Comparison of ENCODE assay signal across 24 cellular contexts in the genomic region with DNA sequence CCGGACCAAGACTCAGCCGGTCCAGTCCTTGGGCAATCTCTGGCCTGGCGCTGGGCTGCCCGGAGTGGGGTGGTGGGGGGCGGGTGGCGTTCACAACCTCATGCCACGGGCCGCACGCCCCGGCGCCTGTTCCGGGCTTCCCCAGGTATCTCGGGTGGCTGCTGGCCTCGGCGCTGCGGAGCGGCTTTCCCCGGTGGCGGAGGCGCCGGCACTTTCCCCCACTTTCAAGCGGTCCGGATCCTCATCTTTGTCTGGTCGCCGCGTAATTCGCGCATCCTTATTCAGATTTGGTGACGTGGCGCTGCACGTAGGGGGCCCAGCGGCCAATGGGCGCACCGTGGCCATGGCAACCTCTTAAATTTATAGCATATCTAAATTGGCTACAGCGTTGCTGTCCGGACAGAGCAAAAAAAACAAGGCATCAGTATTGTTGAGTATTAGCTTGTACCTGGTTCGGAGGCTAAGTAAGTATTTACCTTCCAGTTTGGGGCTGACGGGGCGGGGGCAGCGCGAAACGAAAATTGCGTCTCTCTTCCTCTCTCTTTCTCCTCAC. TPM values are rescaled to one million over a fixed set of nuclear protein-coding genes. Genes with fewer than 3 reads are reported as not detected.
A peak's percentile ranks its signal among the peaks of the same experiment; 100 is the strongest.
DNase-seq lines count a peak whose midpoint lies in the region; ATAC-seq and TF ChIP-seq lines count a peak whose summit lies in the region.
"Had no signal": no experiment of that assay in that cellular context is flagged by ENCODE, and none has a peak within 500 bp of the region (broad histone marks: within the 10 kb centered on the region; RNA-seq: fewer than 3 reads in every experiment).

Gene LHX5, minus strand, starts transcription at position 253 of the 553 bp plus-strand sequence. CDS start 373 bp downstream, outside the sequence.

- H3K9me3 Mint-ChIP-seq in neural crest cell = no peaks in the 10 kb centered on the region
- H3K9me3 Mint-ChIP-seq: activated B cell treated with CpG ODN at 0.5 μM for 24 hours; CD8-positive, alpha-beta T cell; nephron had no signal

- H2AK9ac ChIP-seq in IMR-90 (replicated peaks; ENCODE audit: low read depth, low read length, poor library complexity) = no peak within 1 kb of the TSS

- TF ChIP-seq RAD21 in IMR-90 (IDR thresholded peaks at IDR 0.05; ENCODE audit: low read length) = no peak

- no peak within 1 kb of the TSS for H3K27ac ChIP-seq in IMR-90 (ENCODE audit: insufficient read depth, low read length)
- H3K27ac ChIP-seq in OCI-LY7 (ENCODE audit: low read depth, low read length, poor library complexity, severe bottlenecking) = no peak within 1 kb of the TSS
- H3K27ac ChIP-seq: breast epithelium, right atrium auricular region, thoracic aorta had no signal

- no peak within 1 kb of the TSS for H2AFZ ChIP-seq in IMR-90 (replicated peaks; ENCODE audit: low read length, poor library complexity)
- H2AFZ ChIP-seq in OCI-LY7 (ENCODE audit: low read length) = no peak within 1 kb of the TSS

- peaks cover 95% of the 10 kb centered on the region for H3K27me3 ChIP-seq in IMR-90 (ENCODE audit: control insufficient read depth, insufficient read depth, low read length)

- CTCF ChIA-PET in IMR-90 (lab: Yijun Ruan, JAX) = interaction anchor here (0.9 kb wide), 1 partner anchor 9 kb away, joined by 6 read pairs; no protein-coding TSS in a partner anchor
- CTCF ChIA-PET in OCI-LY7 (lab: Charles Lee; ENCODE audit: unreplicated experiment) = no interaction called here

- H4K91ac ChIP-seq in IMR-90 (ENCODE audit: insufficient read depth, low read depth, low read length) = no peak within 1 kb of the TSS

- H4K20me1 ChIP-seq in IMR-90 (ENCODE audit: insufficient read depth, low read length) = no peaks in the 10 kb centered on the region
- H4K20me1 ChIP-seq in OCI-LY7 (ENCODE audit: insufficient read depth, low read length) = no peaks in the 10 kb centered on the region

- no peaks in the 10 kb centered on the region for H3K79me1 ChIP-seq in IMR-90 (ENCODE audit: low read depth in 1 of 2, low read length in 2 of 2)

- H3K9me3 ChIP-seq in IMR-90 (ENCODE audit: control insufficient read depth, insufficient read depth, low read length) = no peaks in the 10 kb centered on the region
- H3K9me3 ChIP-seq in OCI-LY7 (ENCODE audit: low read length) = no peaks in the 10 kb centered on the region
- H3K9me3 ChIP-seq: breast epithelium, right atrium auricular region, thoracic aorta had no signal

- TF ChIP-seq CTCF in IMR-90 (conservative IDR thresholded peaks at IDR 0.05; ENCODE audit: low read depth, low read length) = no peak
- no peak for TF ChIP-seq CTCF in neural crest cell (conservative IDR thresholded peaks at IDR 0.05)
- TF ChIP-seq CTCF in OCI-LY7 (conservative IDR thresholded peaks at IDR 0.05; ENCODE audit: low read length) = no peak

- no peak within 1 kb of the TSS for H2BK15ac ChIP-seq in IMR-90 (ENCODE audit: low read depth, low read length)

- no peaks in the 10 kb centered on the region for H3K9me1 ChIP-seq in IMR-90 (ENCODE audit: insufficient read depth, low read length)

- in situ Hi-C loops in IMR-90 (cut with MboI; ENCODE audit: low sequenced_read_pairs) = no loop called here

- H3K4me1 ChIP-seq in IMR-90 (ENCODE audit: control insufficient read depth, insufficient read depth, low read length) = no peaks in the 10 kb centered on the region
- no peaks in the 10 kb centered on the region for H3K4me1 ChIP-seq in OCI-LY7 (ENCODE audit: insufficient read depth, low read length, poor library complexity, severe bottlenecking)

- no peak within 1 kb of the TSS for H4K8ac ChIP-seq in IMR-90 (ENCODE audit: low read depth in 2 of 2, low read length in 2 of 2)

- H2BK20ac ChIP-seq in IMR-90 (ENCODE audit: low read depth, low read length) = no peak within 1 kb of the TSS

- peak within 1 kb of the TSS; percentile 68 for H3K4me3 Mint-ChIP-seq in neural crest cell
- H3K4me3 Mint-ChIP-seq: activated B cell treated with CpG ODN at 0.5 μM for 24 hours; CD8-positive, alpha-beta T cell; immature natural killer cell had no signal

- H4K5ac ChIP-seq in IMR-90 (ENCODE audit: low read depth, low read length) = no peak within 1 kb of the TSS

- no peaks in the 10 kb centered on the region for H3K36me3 ChIP-seq in IMR-90 (ENCODE audit: control insufficient read depth, insufficient read depth, low read length)
- H3K36me3 ChIP-seq in OCI-LY7 (ENCODE audit: insufficient read depth, low read length) = no peaks in the 10 kb centered on the region
- H3K36me3 ChIP-seq: breast epithelium, right atrium auricular region, thoracic aorta had no signal

- H3K56ac ChIP-seq in IMR-90 (ENCODE audit: extremely low read depth, insufficient read depth, low read length) = no peak within 1 kb of the TSS

- POLR2A ChIA-PET in IMR-90 (lab: Charles Lee; ENCODE audit: unreplicated experiment) (no interaction called here), OCI-LY7 (lab: Charles Lee) (no interaction called here)

- no peak within 1 kb of the TSS for H3K14ac ChIP-seq in IMR-90 (replicated peaks; ENCODE audit: low read depth, low read length)

- H2BK5ac ChIP-seq in IMR-90 (ENCODE audit: low read depth, low read length, poor library complexity, severe bottlenecking) = no peak within 1 kb of the TSS

- BruUV-seq in IMR-90 (replicated peaks; lab: Mats Ljungman, UMichigan) (no TSS peak), OCI-LY7 (replicated peaks; lab: Mats Ljungman, UMichigan) (no TSS peak)

- H2BK120ac ChIP-seq in IMR-90 (ENCODE audit: low read depth, low read length) = no peak within 1 kb of the TSS

- H3K4me3 ChIP-seq in IMR-90 (ENCODE audit: insufficient read depth, low read depth, low read length) (no peak within 1 kb of the TSS), OCI-LY7 (ENCODE audit: low read depth, low read length, poor library complexity, severe bottlenecking) (no peak within 1 kb of the TSS)
- H3K4me3 ChIP-seq: breast epithelium, right atrium auricular region, thoracic aorta had no signal

- TF ChIP-seq POLR2A in IMR-90 (IDR thresholded peaks at IDR 0.05; ENCODE audit: low read depth, low read length) = no peak

- no peak within 1 kb of the TSS for H3K27ac Mint-ChIP-seq in neural crest cell (ENCODE audit: unreplicated experiment)
- H3K27ac Mint-ChIP-seq: activated B cell treated with CpG ODN at 0.5 μM for 24 hours; CD8-positive, alpha-beta T cell; immature natural killer cell; nephron had no signal

- WGBS in IMR-90 (ENCODE audit: extremely low coverage in 2 of 2, insufficient read length in 1 of 2), 2 experiments = 5% methylated on average over 4 of the region's 43 CpGs; no CpG with 5 or more reads in 1 of the 2 experiments

- no peaks in the 10 kb centered on the region for H3K79me2 ChIP-seq in OCI-LY7 (ENCODE audit: insufficient read depth, low read depth, low read length)

- H2AK5ac ChIP-seq in IMR-90 (ENCODE audit: low read depth, low read length) = no peak within 1 kb of the TSS

- no peak within 1 kb of the TSS for H3K4me2 ChIP-seq in IMR-90 (ENCODE audit: low read depth, low read length)
- no peak within 1 kb of the TSS for H3K4me2 ChIP-seq in OCI-LY7 (ENCODE audit: low read length)

- no peak for ATAC-seq in IMR-90 (ENCODE audit: low read depth)
- no peak for ATAC-seq in HG02610 (IDR thresholded peaks at IDR 0.05; ENCODE audit: unreplicated experiment)
- ATAC-seq: CD8-positive, alpha-beta T cell; HepG2 had no signal

- H3K9ac ChIP-seq in IMR-90 (ENCODE audit: low read depth, low read length) = no peak within 1 kb of the TSS

- H3K27me3 Mint-ChIP-seq in neural crest cell (ENCODE audit: low read depth) = peaks cover 99% of the 10 kb centered on the region

- no peaks in the 10 kb centered on the region for H3K9me2 ChIP-seq in OCI-LY7 (ENCODE audit: insufficient read depth, low read length)

- H3K23ac ChIP-seq in IMR-90 (ENCODE audit: low read depth, low read length) = no peak within 1 kb of the TSS

- dilution Hi-C loops in IMR-90 (cut with HindIII; ENCODE audit: low sequenced_read_pairs, unreplicated experiment) = no loop called here

- peaks cover 3% of the 10 kb centered on the region for H3K36me3 Mint-ChIP-seq in neural crest cell (ENCODE audit: low read depth)
- H3K36me3 Mint-ChIP-seq: CD8-positive, alpha-beta T cell; immature natural killer cell had no signal

- H3K4me1 Mint-ChIP-seq in neural crest cell = peaks cover 4% of the 10 kb centered on the region

- DNase-seq in NCI-H1417 (lab: John Stamatoyannopoulos, UW) (peak in 2 of 3 experiments; percentile 63 to 81), NCI-H1417 treated with DMSO at 0.1 percent for 48 hours (lab: John Stamatoyannopoulos, UW) (no peak), IMR-90 (peak; percentile 13), cerebellum (ENCODE audit: low spot score) (no peak), neural crest cell (ENCODE audit: low read depth, low spot score) (no peak), OCI-LY7 (ENCODE audit: low spot score) (no peak), NCI-H1694 (lab: John Stamatoyannopoulos, UW) (no peak)
- DNase-seq: activated B cell treated with CpG ODN at 0.5 μM for 24 hours; activated naive CD4-positive, alpha-beta T cell treated with anti-CD3 and anti-CD28 coated beads, Interleukin-2, amount 50 U/mL, for 16 hours; CD8-positive, alpha-beta T cell; effector CD4-positive, alpha-beta T cell; immature natural killer cell; mammary epithelial cell; MV-4-11; NCI-H226; stimulated activated CD4-positive, alpha-beta T cell treated with anti-CD3 and anti-CD28 coated beads, Interleukin-1b, Interleukin-23, amount 100 ng/mL, for 48 hours; SW 1271 had no signal

- H3K4ac ChIP-seq in IMR-90 (ENCODE audit: low read depth, low read length) = no peak within 1 kb of the TSS

- intact Hi-C loops in IMR-90 (cut with micrococcal nuclease) = no loop called here
- intact Hi-C loops in OCI-LY7 (cut with micrococcal nuclease; ENCODE audit: unreplicated experiment) = no loop called here

- H3K18ac ChIP-seq in IMR-90 (ENCODE audit: low read depth, low read length) = no peak within 1 kb of the TSS

TF ChIP-seq in IMR-90, 13 proteins besides CTCF, POLR2A, EP300 and RAD21 (continues in another document):
- TF ChIP-seq, protein P1, sequence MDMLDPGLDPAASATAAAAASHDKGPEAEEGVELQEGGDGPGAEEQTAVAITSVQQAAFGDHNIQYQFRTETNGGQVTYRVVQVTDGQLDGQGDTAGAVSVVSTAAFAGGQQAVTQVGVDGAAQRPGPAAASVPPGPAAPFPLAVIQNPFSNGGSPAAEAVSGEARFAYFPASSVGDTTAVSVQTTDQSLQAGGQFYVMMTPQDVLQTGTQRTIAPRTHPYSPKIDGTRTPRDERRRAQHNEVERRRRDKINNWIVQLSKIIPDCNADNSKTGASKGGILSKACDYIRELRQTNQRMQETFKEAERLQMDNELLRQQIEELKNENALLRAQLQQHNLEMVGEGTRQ (IDR thresholded peaks at IDR 0.05; ENCODE audit: low read depth, low read length) = no peak
- TF ChIP-seq RCOR1 (IDR thresholded peaks at IDR 0.05; ENCODE audit: insufficient replicate concordance, low read length) (no peak), CEBPB (IDR thresholded peaks at IDR 0.05; ENCODE audit: low read depth, low read length) (no peak), NFE2L2 (IDR thresholded peaks at IDR 0.05; ENCODE audit: low read depth, low read length) (no peak), CHD1 (IDR thresholded peaks at IDR 0.05; ENCODE audit: low read depth, low read length) (no peak)

RNA-seq across cellular contexts. Expression of gene LHX5, which starts in this region (rescaled TPM):
- total RNA-seq in IMR-90 (2012; rRNA removed) = not detected in 2 replicates
- polyA plus RNA-seq in IMR-90 (2012; rRNA removed) = not detected in 2 replicates
- not detected in 2 replicates for polyA plus RNA-seq in IMR-90 (2012; cell fraction: cytosol; rRNA removed)
- polyA plus RNA-seq in IMR-90 (2012; cell fraction: nucleus; rRNA removed; ENCODE audit: low replicate concordance) = not detected in 2 replicates
- 10.2 TPM for total RNA-seq in cerebellum
- total RNA-seq in neural crest cell = 1.5 and 1.8 TPM in 2 replicates
- total RNA-seq in OCI-LY7 (2014; rRNA removed; shearing (Covaris generic)) = not detected in 2 replicates
- not detected in 2 replicates for total RNA-seq in OCI-LY7 (2022)
- total RNA-seq: A172; activated B cell treated with CpG ODN at 0.5 μM for 24 hours; breast epithelium; CD8-positive, alpha-beta T cell; HepG2; right atrium auricular region; thoracic aorta had no signal
- polyA plus RNA-seq: HepG2, immature natural killer cell had no signal

Comparison
In these comparisons a context has a peak if more than half of its experiments do, and no peak if none do; other contexts are left out.
1. DNase-seq: peak in NCI-H1417 (2 of 3); none in NCI-H1417 treated with DMSO at 0.1 percent for 48 hours (single experiment), cerebellum (single experiment), neural crest cell (single experiment), OCI-LY7 (single experiment) and NCI-H1694 (single experiment).
2. Peak in DNase-seq in IMR-90; RNA of the gene not detected or under 1 TPM.